Comparison of ENCODE assay signal across 16 cellular contexts in genomic region chr2:240946654-240947053, GRCh38. TPM values are rescaled to one million over a fixed set of nuclear protein-coding genes. Genes with fewer than 3 reads are reported as not detected.
DNase-seq lines count a peak whose midpoint lies in the region; ATAC-seq, FAIRE-seq and TF ChIP-seq lines count a peak whose summit lies in the region.
"Had no signal": no experiment of that assay in that cellular context is flagged by ENCODE, and none has a peak within 500 bp of the region (broad histone marks: within the 10 kb centered on the region; RNA-seq: fewer than 3 reads in every experiment).

No MANE protein-coding gene starts in this region.

- H3K27me3 ChIP-seq in SJCRH30 (no peaks in the 10 kb centered on the region), HepG2 (ENCODE audit: control insufficient read depth in 1 of 2, insufficient read depth in 2 of 2, low read length in 2 of 2) (peaks cover 1 to 46% of the 10 kb centered on the region in 2 experiments; a peak in 4 of 5 replicates)
- H3K27me3 ChIP-seq: neural progenitor cell, tibial nerve had no signal

- TF ChIP-seq CTCF in HepG2 (CRISPR knock-in tag; IDR thresholded peaks at IDR 0.05) (no peak), type B pancreatic cell (conservative IDR thresholded peaks at IDR 0.05) (no peak)

- intact Hi-C loops in HepG2 (cut with micrococcal nuclease; ENCODE audit: unreplicated experiment): no loop called here

- H3K4me3 ChIP-seq in SJCRH30 (no peak overlapping the region), HepG2 (replicated peaks in 1 of 3; ENCODE audit: insufficient read depth in 1 of 3, low read depth in 2 of 3, low read length in 3 of 3) (no peak overlapping the region)
- H3K4me3 ChIP-seq: lung, neural progenitor cell, tibial nerve had no signal

- H3K27ac ChIP-seq in SJCRH30 (no peak overlapping the region), HepG2 (ENCODE audit: extremely low read length, insufficient read depth, low read length) (no peak overlapping the region)
- H3K27ac ChIP-seq: neural progenitor cell, tibial nerve had no signal

- H2AFZ ChIP-seq in HepG2 (ENCODE audit: low read length): no peak overlapping the region
- H2AFZ ChIP-seq: neural progenitor cell had no signal

- no peak for FAIRE-seq in HepG2 (lab: Jason Lieb, UNC)

- H3K36me3 Mint-ChIP-seq in activated naive CD8-positive, alpha-beta T cell treated with anti-CD3 and anti-CD28 coated beads, Interleukin-2, amount 10 ng/mL, durations not matched to agents 7 days and 5 days: no peaks in the 10 kb centered on the region
- H3K36me3 Mint-ChIP-seq in activated naive CD8-positive, alpha-beta T cell treated with anti-CD3 and anti-CD28 coated beads for 36 hours: no peaks in the 10 kb centered on the region
- no peaks in the 10 kb centered on the region for H3K36me3 Mint-ChIP-seq in type B pancreatic cell
- H3K36me3 Mint-ChIP-seq: activated naive CD4-positive, alpha-beta T cell treated with anti-CD3 and anti-CD28 coated beads, Interleukin-2, amount 50 U/mL, for 72 hours; neural progenitor cell had no signal

- H4K20me1 ChIP-seq in HepG2 (ENCODE audit: insufficient read depth, low read length): no peaks in the 10 kb centered on the region

- WGBS in HepG2 (ENCODE audit: low lambda C conversion rate): 58% methylated on average over 5 of the region's 5 CpGs

- H3K36me3 ChIP-seq in SJCRH30: no peaks in the 10 kb centered on the region
- H3K36me3 ChIP-seq in HepG2 (replicated peaks in 1 of 2; ENCODE audit: control insufficient read depth in 1 of 2, insufficient read depth in 2 of 2, low read length in 2 of 2): no peaks in the 10 kb centered on the region
- H3K36me3 ChIP-seq: neural progenitor cell, tibial nerve had no signal

- no peaks in the 10 kb centered on the region for H3K9me3 Mint-ChIP-seq in activated naive CD8-positive, alpha-beta T cell treated with anti-CD3 and anti-CD28 coated beads, Interleukin-2, amount 10 ng/mL, durations not matched to agents 7 days and 5 days
- H3K9me3 Mint-ChIP-seq in activated naive CD8-positive, alpha-beta T cell treated with anti-CD3 and anti-CD28 coated beads for 36 hours: no peaks in the 10 kb centered on the region
- H3K9me3 Mint-ChIP-seq in type B pancreatic cell: no peaks in the 10 kb centered on the region
- H3K9me3 Mint-ChIP-seq: activated CD8-positive, alpha-beta T cell treated with anti-CD3 and anti-CD28 coated beads for 36 hours; activated naive CD4-positive, alpha-beta T cell treated with anti-CD3 and anti-CD28 coated beads, Interleukin-2, amount 50 U/mL, for 72 hours; neural progenitor cell had no signal

- peaks cover 12% of the 10 kb centered on the region for H3K27me3 Mint-ChIP-seq in activated naive CD8-positive, alpha-beta T cell treated with anti-CD3 and anti-CD28 coated beads, Interleukin-2, amount 10 ng/mL, durations not matched to agents 7 days and 5 days
- H3K27me3 Mint-ChIP-seq in activated naive CD8-positive, alpha-beta T cell treated with anti-CD3 and anti-CD28 coated beads for 36 hours: no peaks in the 10 kb centered on the region
- no peaks in the 10 kb centered on the region for H3K27me3 Mint-ChIP-seq in type B pancreatic cell
- H3K27me3 Mint-ChIP-seq: activated CD8-positive, alpha-beta T cell treated with anti-CD3 and anti-CD28 coated beads for 36 hours had no signal

- POLR2A ChIA-PET in activated naive CD8-positive, alpha-beta T cell treated with anti-CD3 and anti-CD28 coated beads, Interleukin-2, amount 10 ng/mL, durations not matched to agents 7 days and 5 days (lab: Charles Lee): no interaction called here
- POLR2A ChIA-PET in HepG2 (lab: Yijun Ruan, JAX): no interaction called here

- H3K27ac Mint-ChIP-seq in activated naive CD8-positive, alpha-beta T cell treated with anti-CD3 and anti-CD28 coated beads, Interleukin-2, amount 10 ng/mL, durations not matched to agents 7 days and 5 days: no peak overlapping the region
- H3K27ac Mint-ChIP-seq in activated naive CD8-positive, alpha-beta T cell treated with anti-CD3 and anti-CD28 coated beads for 36 hours: no peak overlapping the region
- H3K27ac Mint-ChIP-seq in type B pancreatic cell: no peak overlapping the region
- H3K27ac Mint-ChIP-seq: activated CD8-positive, alpha-beta T cell treated with anti-CD3 and anti-CD28 coated beads for 36 hours; activated naive CD4-positive, alpha-beta T cell treated with anti-CD3 and anti-CD28 coated beads, Interleukin-2, amount 50 U/mL, for 72 hours; neural progenitor cell had no signal

- TF ChIP-seq EP300 in HepG2 (IDR thresholded peaks at IDR 0.05; ENCODE audit: low read depth in 2 of 2, low read length in 2 of 2) (no peak), HepG2 (CRISPR knock-in tag; IDR thresholded peaks at IDR 0.05; ENCODE audit: borderline replicate concordance) (no peak)

- peaks cover 20% of the 10 kb centered on the region for H3K4me1 ChIP-seq in SJCRH30
- H3K4me1 ChIP-seq in HepG2 (ENCODE audit: insufficient read depth, low read length): no peaks in the 10 kb centered on the region
- H3K4me1 ChIP-seq: neural progenitor cell, tibial nerve had no signal

- no peak overlapping the region for H3K4me3 Mint-ChIP-seq in activated naive CD8-positive, alpha-beta T cell treated with anti-CD3 and anti-CD28 coated beads, Interleukin-2, amount 10 ng/mL, durations not matched to agents 7 days and 5 days
- no peak overlapping the region for H3K4me3 Mint-ChIP-seq in activated naive CD8-positive, alpha-beta T cell treated with anti-CD3 and anti-CD28 coated beads for 36 hours
- H3K4me3 Mint-ChIP-seq in type B pancreatic cell: no peak overlapping the region
- H3K4me3 Mint-ChIP-seq: activated CD8-positive, alpha-beta T cell treated with anti-CD3 and anti-CD28 coated beads for 36 hours; neural progenitor cell had no signal

- BruUV-seq in HepG2 (replicated peaks; lab: Mats Ljungman, UMichigan): no TSS peak

- no peak for ATAC-seq in activated naive CD8-positive, alpha-beta T cell treated with anti-CD3 and anti-CD28 coated beads, Interleukin-2, amount 10 ng/mL, durations not matched to agents 7 days and 5 days (ENCODE audit: low read depth)
- peak; percentile 20; the same call in 2 of the 3 replicates for ATAC-seq in HepG2
- ATAC-seq: activated CD8-positive, alpha-beta T cell treated with anti-CD3 and anti-CD28 coated beads for 36 hours; activated naive CD4-positive, alpha-beta T cell treated with anti-CD3 and anti-CD28 coated beads, Interleukin-2, amount 50 U/mL, for 72 hours had no signal

- no peak overlapping the region for H3K4me2 ChIP-seq in HepG2 (ENCODE audit: low read depth, low read length)
- H3K4me2 ChIP-seq: neural progenitor cell had no signal

- TF ChIP-seq POLR2A in HepG2 (IDR thresholded peaks at IDR 0.05; ENCODE audit: insufficient read depth in 1 of 2, low read depth in 2 of 2, low read length in 2 of 2): no peak

- no peak overlapping the region for H3K9ac ChIP-seq in HepG2 (ENCODE audit: insufficient read depth, low read depth, low read length)
- H3K9ac ChIP-seq: neural progenitor cell had no signal

- TF ChIP-seq RAD21 in HepG2 (CRISPR knock-in tag; IDR thresholded peaks at IDR 0.05): no peak

- H3K9me3 ChIP-seq in SJCRH30 (replicated peaks) (no peaks in the 10 kb centered on the region), HepG2 (ENCODE audit: low read length) (no peaks in the 10 kb centered on the region)

- no peaks in the 10 kb centered on the region for H3K4me1 Mint-ChIP-seq in activated naive CD8-positive, alpha-beta T cell treated with anti-CD3 and anti-CD28 coated beads, Interleukin-2, amount 10 ng/mL, durations not matched to agents 7 days and 5 days
- H3K4me1 Mint-ChIP-seq in activated naive CD8-positive, alpha-beta T cell treated with anti-CD3 and anti-CD28 coated beads for 36 hours: no peaks in the 10 kb centered on the region
- H3K4me1 Mint-ChIP-seq in type B pancreatic cell (ENCODE audit: unreplicated experiment): peaks cover 10% of the 10 kb centered on the region

- in situ Hi-C loops in HepG2 (cut with HindIII; ENCODE audit: extremely low pct_ligation_motif_present, low pct_unique_long_range_greater_than_20kb) (no loop called here), KBM-7 (cut with MboI; ENCODE audit: low pct_unique_long_range_greater_than_20kb, low sequenced_read_pairs) (no loop called here)

- DNase-seq in activated naive CD8-positive, alpha-beta T cell treated with anti-CD3 and anti-CD28 coated beads, Interleukin-2, amount 10 ng/mL, durations not matched to agents 7 days and 5 days: peak; percentile 24
- no peak for DNase-seq in activated naive CD8-positive, alpha-beta T cell treated with anti-CD3 and anti-CD28 coated beads for 36 hours
- DNase-seq in SJCRH30 (peak; percentile 38 to 64), HepG2 (ENCODE audit: low spot score) (no peak), type B pancreatic cell (ENCODE audit: extremely low spot score, unreplicated experiment) (peak; percentile 58), DMS 273 treated with DMSO at 0.1 percent for 48 hours (lab: John Stamatoyannopoulos, UW) (no peak), KBM-7 (no peak), COR-L47 (lab: John Stamatoyannopoulos, UW) (no peak)
- DNase-seq: activated CD8-positive, alpha-beta T cell treated with anti-CD3 and anti-CD28 coated beads for 36 hours; NCI-H1436 treated with DMSO at 0.1 percent for 48 hours; SHP77 treated with DMSO at 0.1 percent for 48 hours had no signal

- H3K79me2 ChIP-seq in HepG2 (ENCODE audit: insufficient read depth, low read length): no peaks in the 10 kb centered on the region

- CTCF ChIA-PET in HepG2 (lab: Yijun Ruan, JAX; ENCODE audit: low intra/inter-chr PET ratio, low total read pairs): no interaction called here

RNA-seq across cellular contexts. Expression of gene CROCC2, which starts 40.5 kb away (rescaled TPM):
- total RNA-seq in activated naive CD8-positive, alpha-beta T cell treated with anti-CD3 and anti-CD28 coated beads, Interleukin-2, amount 10 ng/mL, durations not matched to agents 7 days and 5 days: not detected
- total RNA-seq in activated naive CD8-positive, alpha-beta T cell treated with anti-CD3 and anti-CD28 coated beads for 36 hours: not detected
- total RNA-seq in SJCRH30 (2014; rRNA removed; shearing (Covaris generic)): 0.15 and 0.26 TPM in 2 replicates
- total RNA-seq in HepG2 (2016; rRNA removed; fragmentation: Illumina TruSeq; extraction: Trizol) (not detected in 2 replicates), type B pancreatic cell (ENCODE audit: low replicate concordance) (0.68 and 0.98 TPM in 2 replicates)
- not detected in 2 replicates for total RNA-seq in HepG2 (2016; cell fraction: cytosol; rRNA removed; fragmentation: Illumina TruSeq; extraction: Trizol; ENCODE audit: low read depth)
- 0.02 TPM in 1 of 2 replicates, not detected in the other for total RNA-seq in HepG2 (2016; cell fraction: insoluble cytoplasmic fraction; rRNA removed; fragmentation: Illumina TruSeq; extraction: Trizol)
- total RNA-seq in HepG2 (2016; cell fraction: membrane; rRNA removed; fragmentation: Illumina TruSeq; extraction: Trizol): not detected in 2 replicates
- total RNA-seq in HepG2 (2016; cell fraction: nucleus; rRNA removed; fragmentation: Illumina TruSeq; extraction: Trizol): not detected in 2 replicates
- polyA plus RNA-seq in HepG2 (2011; rRNA removed): not detected in 2 replicates
- polyA plus RNA-seq in HepG2 (2011; cell fraction: cytosol; rRNA removed): not detected in 2 replicates
- 0.03 TPM in 1 of 2 replicates, not detected in the other for polyA plus RNA-seq in HepG2 (2011; cell fraction: nucleus; rRNA removed)
- 0.13 and 0.15 TPM in 2 replicates for polyA plus RNA-seq in HepG2 (2012)
- polyA plus RNA-seq in HepG2 (2016; cell fraction: cytosol; fragmentation: Illumina TruSeq; extraction: Trizol; ENCODE audit: low read depth): not detected in 2 replicates
- polyA plus RNA-seq in HepG2 (2016; cell fraction: insoluble cytoplasmic fraction; fragmentation: Illumina TruSeq; extraction: Trizol; ENCODE audit: low read depth): not detected in 2 replicates
- polyA plus RNA-seq in HepG2 (2016; cell fraction: membrane; fragmentation: Illumina TruSeq; extraction: Trizol; ENCODE audit: low read depth): not detected in 2 replicates
- polyA plus RNA-seq in HepG2 (2016; cell fraction: nucleus; fragmentation: Illumina TruSeq; extraction: Trizol; ENCODE audit: insufficient read depth, low read depth): not detected in 2 replicates
- not detected in 2 replicates for polyA minus RNA-seq in HepG2 (2011; rRNA and poly(A)+ RNA removed; ENCODE audit: low replicate concordance)
- polyA minus RNA-seq in HepG2 (2011; cell fraction: cytosol; rRNA and poly(A)+ RNA removed): not detected in 2 replicates
- polyA minus RNA-seq in HepG2 (2011; cell fraction: nucleus; rRNA and poly(A)+ RNA removed): not detected in 2 replicates
- total RNA-seq: activated CD8-positive, alpha-beta T cell treated with anti-CD3 and anti-CD28 coated beads for 36 hours; activated naive CD4-positive, alpha-beta T cell treated with anti-CD3 and anti-CD28 coated beads, Interleukin-2, amount 50 U/mL, for 72 hours; epithelial cell of proximal tubule had no signal

RNA-seq across cellular contexts. Expression of gene MAB21L4, which starts 50.7 kb away (rescaled TPM):
- not detected for total RNA-seq in activated naive CD8-positive, alpha-beta T cell treated with anti-CD3 and anti-CD28 coated beads, Interleukin-2, amount 10 ng/mL, durations not matched to agents 7 days and 5 days
- not detected for total RNA-seq in activated naive CD8-positive, alpha-beta T cell treated with anti-CD3 and anti-CD28 coated beads for 36 hours
- total RNA-seq in SJCRH30 (2014; rRNA removed; shearing (Covaris generic)): 0.66 and 1.0 TPM in 2 replicates
- total RNA-seq in HepG2 (2016; rRNA removed; fragmentation: Illumina TruSeq; extraction: Trizol) (13.5 and 14.0 TPM in 2 replicates), type B pancreatic cell (ENCODE audit: low replicate concordance) (62.0 and 157 TPM in 2 replicates)
- 3.1 and 3.7 TPM in 2 replicates for total RNA-seq in HepG2 (2016; cell fraction: cytosol; rRNA removed; fragmentation: Illumina TruSeq; extraction: Trizol; ENCODE audit: low read depth)
- total RNA-seq in HepG2 (2016; cell fraction: insoluble cytoplasmic fraction; rRNA removed; fragmentation: Illumina TruSeq; extraction: Trizol): 11.5 and 15.3 TPM in 2 replicates
- total RNA-seq in HepG2 (2016; cell fraction: membrane; rRNA removed; fragmentation: Illumina TruSeq; extraction: Trizol): 10.1 and 12.0 TPM in 2 replicates
- total RNA-seq in HepG2 (2016; cell fraction: nucleus; rRNA removed; fragmentation: Illumina TruSeq; extraction: Trizol): 8.9 and 10.1 TPM in 2 replicates
- 3.0 and 3.6 TPM in 2 replicates for polyA plus RNA-seq in HepG2 (2011; rRNA removed)
- polyA plus RNA-seq in HepG2 (2011; cell fraction: cytosol; rRNA removed): 2.4 and 4.2 TPM in 2 replicates
- 8.9 and 9.1 TPM in 2 replicates for polyA plus RNA-seq in HepG2 (2011; cell fraction: nucleus; rRNA removed)
- 2.1 and 4.1 TPM in 2 replicates for polyA plus RNA-seq in HepG2 (2012)
- polyA plus RNA-seq in HepG2 (2016; cell fraction: cytosol; fragmentation: Illumina TruSeq; extraction: Trizol; ENCODE audit: low read depth): 3.4 TPM in 2 replicates
- 11.8 and 13.7 TPM in 2 replicates for polyA plus RNA-seq in HepG2 (2016; cell fraction: insoluble cytoplasmic fraction; fragmentation: Illumina TruSeq; extraction: Trizol; ENCODE audit: low read depth)
- polyA plus RNA-seq in HepG2 (2016; cell fraction: membrane; fragmentation: Illumina TruSeq; extraction: Trizol; ENCODE audit: low read depth): 8.3 and 8.8 TPM in 2 replicates
- polyA plus RNA-seq in HepG2 (2016; cell fraction: nucleus; fragmentation: Illumina TruSeq; extraction: Trizol; ENCODE audit: insufficient read depth, low read depth): 15.9 and 16.1 TPM in 2 replicates
- polyA minus RNA-seq in HepG2 (2011; rRNA and poly(A)+ RNA removed; ENCODE audit: low replicate concordance): 5.4 TPM in 1 of 2 replicates, not detected in the other
- polyA minus RNA-seq in HepG2 (2011; cell fraction: cytosol; rRNA and poly(A)+ RNA removed): 1.8 and 2.0 TPM in 2 replicates
- polyA minus RNA-seq in HepG2 (2011; cell fraction: nucleus; rRNA and poly(A)+ RNA removed): 1.3 and 2.5 TPM in 2 replicates
- total RNA-seq: activated CD8-positive, alpha-beta T cell treated with anti-CD3 and anti-CD28 coated beads for 36 hours; activated naive CD4-positive, alpha-beta T cell treated with anti-CD3 and anti-CD28 coated beads, Interleukin-2, amount 50 U/mL, for 72 hours; tibial nerve had no signal

RNA-seq across cellular contexts. Expression of gene SNED1, which starts 51.8 kb away (rescaled TPM):
- 10 to 100 TPM; 14.5 to 18.7 TPM for total RNA-seq in activated naive CD8-positive, alpha-beta T cell treated with anti-CD3 and anti-CD28 coated beads, Interleukin-2, amount 10 ng/mL, durations not matched to agents 7 days and 5 days
- total RNA-seq in activated naive CD8-positive, alpha-beta T cell treated with anti-CD3 and anti-CD28 coated beads for 36 hours: 1 to 10 TPM in 1 of 2 experiments, under 1 TPM in 1; 0.91 to 1.0 TPM
- total RNA-seq in SJCRH30 (2014; rRNA removed; shearing (Covaris generic)): 22.3 and 28.4 TPM in 2 replicates
- total RNA-seq in HepG2 (2016; rRNA removed; fragmentation: Illumina TruSeq; extraction: Trizol): 0.15 TPM in 1 of 2 replicates, not detected in the other
- 0.09 and 0.10 TPM in 2 replicates for total RNA-seq in HepG2 (2016; cell fraction: cytosol; rRNA removed; fragmentation: Illumina TruSeq; extraction: Trizol; ENCODE audit: low read depth)
- 0.03 and 0.26 TPM in 2 replicates for total RNA-seq in HepG2 (2016; cell fraction: insoluble cytoplasmic fraction; rRNA removed; fragmentation: Illumina TruSeq; extraction: Trizol)
- 0.10 and 0.12 TPM in 2 replicates for total RNA-seq in HepG2 (2016; cell fraction: membrane; rRNA removed; fragmentation: Illumina TruSeq; extraction: Trizol)
- total RNA-seq in HepG2 (2016; cell fraction: nucleus; rRNA removed; fragmentation: Illumina TruSeq; extraction: Trizol): 0.13 and 0.62 TPM in 2 replicates
- 0.35 and 0.65 TPM in 2 replicates for polyA plus RNA-seq in HepG2 (2011; rRNA removed)
- polyA plus RNA-seq in HepG2 (2011; cell fraction: cytosol; rRNA removed): 0.06 and 0.32 TPM in 2 replicates
- polyA plus RNA-seq in HepG2 (2011; cell fraction: nucleus; rRNA removed): 1.2 and 1.4 TPM in 2 replicates
- 0.31 and 0.46 TPM in 2 replicates for polyA plus RNA-seq in HepG2 (2012)
- polyA plus RNA-seq in HepG2 (2016; cell fraction: cytosol; fragmentation: Illumina TruSeq; extraction: Trizol; ENCODE audit: low read depth): 0.03 and 0.10 TPM in 2 replicates
- polyA plus RNA-seq in HepG2 (2016; cell fraction: insoluble cytoplasmic fraction; fragmentation: Illumina TruSeq; extraction: Trizol; ENCODE audit: low read depth): 0.04 and 0.24 TPM in 2 replicates
- 0.02 and 0.09 TPM in 2 replicates for polyA plus RNA-seq in HepG2 (2016; cell fraction: membrane; fragmentation: Illumina TruSeq; extraction: Trizol; ENCODE audit: low read depth)
- polyA plus RNA-seq in HepG2 (2016; cell fraction: nucleus; fragmentation: Illumina TruSeq; extraction: Trizol; ENCODE audit: insufficient read depth, low read depth): 0.19 and 1.7 TPM in 2 replicates
- polyA minus RNA-seq in HepG2 (2011; rRNA and poly(A)+ RNA removed; ENCODE audit: low replicate concordance): 0.96 and 3.2 TPM in 2 replicates
- 0.44 and 0.79 TPM in 2 replicates for polyA minus RNA-seq in HepG2 (2011; cell fraction: cytosol; rRNA and poly(A)+ RNA removed)
- 0.52 and 0.99 TPM in 2 replicates for polyA minus RNA-seq in HepG2 (2011; cell fraction: nucleus; rRNA and poly(A)+ RNA removed)
- total RNA-seq in type B pancreatic cell (ENCODE audit: low replicate concordance): 9.7 and 140 TPM in 2 replicates

Comparison
In these comparisons a context has a peak if more than half of its experiments do, and no peak if none do; other contexts are left out.
1. DNase-seq: peak in activated naive CD8-positive, alpha-beta T cell treated with anti-CD3 and anti-CD28 coated beads, Interleukin-2, amount 10 ng/mL, durations not matched to agents 7 days and 5 days (single experiment), SJCRH30 (2 of 2) and type B pancreatic cell (single experiment); none in activated naive CD8-positive, alpha-beta T cell treated with anti-CD3 and anti-CD28 coated beads for 36 hours (single experiment), HepG2 (single experiment), DMS 273 treated with DMSO at 0.1 percent for 48 hours (single experiment), KBM-7 (single experiment) and COR-L47 (single experiment).